8 cellular contexts compared by ENCODE assay signal in the genomic region with DNA sequence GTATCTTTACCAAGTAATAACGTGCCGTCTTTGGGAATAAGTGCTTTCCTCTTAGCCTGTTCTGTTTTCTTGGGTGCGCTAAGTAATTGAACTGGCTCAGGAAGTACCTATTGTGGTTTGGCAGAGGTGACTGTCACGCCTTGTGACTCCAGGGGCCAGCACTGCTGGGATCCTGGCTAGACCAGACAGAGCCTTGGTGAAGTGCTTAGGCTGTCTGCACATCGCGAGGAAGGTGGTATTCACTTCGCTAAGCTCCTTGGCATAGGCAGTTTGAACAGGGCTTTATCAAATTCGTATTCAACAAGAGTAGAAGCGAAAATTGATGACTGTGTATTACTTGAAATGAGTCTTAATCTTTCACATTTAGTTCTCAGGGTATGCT. TPM values are rescaled to one million over a fixed set of nuclear protein-coding genes. Genes with fewer than 3 reads are reported as not detected.
DNase-seq lines count a peak whose midpoint lies in the region; ATAC-seq and TF ChIP-seq lines count a peak whose summit lies in the region.

No MANE protein-coding gene starts in this region.

- H3K27ac ChIP-seq in cardiac muscle cell (peak overlapping the region; percentile 26), IMR-90 (ENCODE audit: insufficient read depth, low read length) (no peak overlapping the region)

- no peak overlapping the region for H2AFZ ChIP-seq in IMR-90 (replicated peaks; ENCODE audit: low read length, poor library complexity)

- CTCF ChIA-PET in IMR-90 (lab: Yijun Ruan, JAX) = no interaction called here
- CTCF ChIA-PET in WTC11 (lab: Charles Lee) = no interaction called here

- TF ChIP-seq CTCF in cardiac muscle cell (IDR thresholded peaks at IDR 0.05; ENCODE audit: low read depth, low read length) (no peak), IMR-90 (conservative IDR thresholded peaks at IDR 0.05; ENCODE audit: low read depth, low read length) (no peak), mesothelial cell of epicardium (IDR thresholded peaks at IDR 0.05; ENCODE audit: unreplicated experiment) (no peak), WTC11 (IDR thresholded peaks at IDR 0.05) (no peak)

- TF ChIP-seq POLR2A in IMR-90 (IDR thresholded peaks at IDR 0.05; ENCODE audit: low read depth, low read length) = no peak

- no peak overlapping the region for H4K91ac ChIP-seq in IMR-90 (ENCODE audit: insufficient read depth, low read depth, low read length)

- dilution Hi-C loops in IMR-90 (cut with HindIII; ENCODE audit: low sequenced_read_pairs, unreplicated experiment) = no loop called here

- POLR2A ChIA-PET in IMR-90 (lab: Charles Lee; ENCODE audit: unreplicated experiment) = no interaction called here
- POLR2A ChIA-PET in WTC11 (lab: Charles Lee) = no interaction called here

- intact Hi-C loops in Right ventricle myocardium inferior (cut with DNase I) = no loop called here
- intact Hi-C loops in IMR-90 (cut with micrococcal nuclease) = no loop called here

- no peak for DNase-seq in cardiac muscle cell (ENCODE audit: low read depth in 1 of 2, low spot score in 1 of 2)
- no peak for DNase-seq in Right ventricle myocardium inferior (ENCODE audit: missing footprints)
- DNase-seq in IMR-90 = no peak
- DNase-seq in renal cortical epithelial cell (ENCODE audit: low read depth) = peak; percentile 49
- no peak for DNase-seq in mesothelial cell of epicardium (ENCODE audit: low spot score in 2 of 2, unreplicated experiment in 2 of 2)
- no peak for DNase-seq in WTC11 (ENCODE audit: low spot score)

- H3K9me1 ChIP-seq in IMR-90 (ENCODE audit: insufficient read depth, low read length) = peaks cover 8% of the 10 kb centered on the region

- no peaks in the 10 kb centered on the region for H3K9me3 Mint-ChIP-seq in activated naive CD4-positive, alpha-beta T cell treated with anti-CD3 and anti-CD28 coated beads, Interleukin-2, amount 50 U/mL, for 24 hours
- H3K9me3 Mint-ChIP-seq in mesothelial cell of epicardium = no peaks in the 10 kb centered on the region
- no peaks in the 10 kb centered on the region for H3K9me3 Mint-ChIP-seq in WTC11

- 0 out of 2 replicates have a peak overlapping the region, but pooled peaks have one; percentile 59 for H3K4ac ChIP-seq in IMR-90 (ENCODE audit: low read depth, low read length)

- no peak overlapping the region for H3K4me3 ChIP-seq in cardiac muscle cell
- H3K4me3 ChIP-seq in IMR-90 (ENCODE audit: insufficient read depth, low read depth, low read length) = no peak overlapping the region

- H3K27ac Mint-ChIP-seq in activated naive CD4-positive, alpha-beta T cell treated with anti-CD3 and anti-CD28 coated beads, Interleukin-2, amount 50 U/mL, for 24 hours = peak overlapping the region; percentile 55
- H3K27ac Mint-ChIP-seq in mesothelial cell of epicardium (no peak overlapping the region), WTC11 (no peak overlapping the region)

- H3K14ac ChIP-seq in IMR-90 (replicated peaks; ENCODE audit: low read depth, low read length) = 0 out of 2 replicates have a peak overlapping the region, but pooled peaks have one; percentile 5

- H2AK9ac ChIP-seq in IMR-90 (replicated peaks; ENCODE audit: low read depth, low read length, poor library complexity) = no peak overlapping the region

- H2BK5ac ChIP-seq in IMR-90 (ENCODE audit: low read depth, low read length, poor library complexity, severe bottlenecking) = no peak overlapping the region

- no peak for ATAC-seq in Right ventricle myocardium inferior
- no peak for ATAC-seq in IMR-90 (ENCODE audit: low read depth)
- ATAC-seq in WTC11 = no peak
- ATAC-seq in GM19455 (IDR thresholded peaks at IDR 0.05; ENCODE audit: unreplicated experiment) = no peak

- no TSS peak for BruUV-seq in IMR-90 (replicated peaks; lab: Mats Ljungman, UMichigan)

- peaks cover 19 to 76% of the 10 kb centered on the region in 2 experiments; a peak in 3 of 4 replicates for H3K79me1 ChIP-seq in IMR-90 (ENCODE audit: low read depth in 1 of 2, low read length in 2 of 2)

- H3K18ac ChIP-seq in IMR-90 (ENCODE audit: low read depth, low read length) = no peak overlapping the region

- H2BK20ac ChIP-seq in IMR-90 (ENCODE audit: low read depth, low read length) = no peak overlapping the region

- no peak overlapping the region for H3K56ac ChIP-seq in IMR-90 (ENCODE audit: extremely low read depth, insufficient read depth, low read length)

- no peak overlapping the region for H4K5ac ChIP-seq in IMR-90 (ENCODE audit: low read depth, low read length)

- H3K4me1 ChIP-seq in cardiac muscle cell (ENCODE audit: low read depth) = peaks cover 31% of the 10 kb centered on the region
- H3K4me1 ChIP-seq in IMR-90 (ENCODE audit: control insufficient read depth, insufficient read depth, low read length) = peaks cover 7% of the 10 kb centered on the region

- 0 out of 2 replicates have a peak overlapping the region, but pooled peaks have one; percentile 33 for H3K9ac ChIP-seq in IMR-90 (ENCODE audit: low read depth, low read length)

- no peaks in the 10 kb centered on the region for H3K27me3 ChIP-seq in cardiac muscle cell
- H3K27me3 ChIP-seq in IMR-90 (ENCODE audit: control insufficient read depth, insufficient read depth, low read length) = no peaks in the 10 kb centered on the region

- peak overlapping the region; percentile 3; the same call in 1 of the 2 replicates for H2BK120ac ChIP-seq in IMR-90 (ENCODE audit: low read depth, low read length)

- H3K4me2 ChIP-seq in IMR-90 (ENCODE audit: low read depth, low read length) = peak overlapping the region; percentile 81

- peak overlapping the region; percentile 62; the same call in 1 of the 2 replicates for H3K23ac ChIP-seq in IMR-90 (ENCODE audit: low read depth, low read length)

- H2BK15ac ChIP-seq in IMR-90 (ENCODE audit: low read depth, low read length) = no peak overlapping the region

- no peak overlapping the region; the same call in 1 of the 2 replicates for H2AK5ac ChIP-seq in IMR-90 (ENCODE audit: low read depth, low read length)

- H3K36me3 Mint-ChIP-seq in activated naive CD4-positive, alpha-beta T cell treated with anti-CD3 and anti-CD28 coated beads, Interleukin-2, amount 50 U/mL, for 24 hours = peaks cover 24% of the 10 kb centered on the region
- H3K36me3 Mint-ChIP-seq in mesothelial cell of epicardium (peaks cover 3% of the 10 kb centered on the region), WTC11 (no peaks in the 10 kb centered on the region)

- H3K27me3 Mint-ChIP-seq in activated naive CD4-positive, alpha-beta T cell treated with anti-CD3 and anti-CD28 coated beads, Interleukin-2, amount 50 U/mL, for 24 hours = no peaks in the 10 kb centered on the region
- H3K27me3 Mint-ChIP-seq in mesothelial cell of epicardium (ENCODE audit: low read depth) = peaks cover 45% of the 10 kb centered on the region
- H3K27me3 Mint-ChIP-seq in WTC11 (ENCODE audit: low read depth) = peaks cover 18% of the 10 kb centered on the region

- in situ Hi-C loops in IMR-90 (cut with MboI; ENCODE audit: low sequenced_read_pairs) = no loop called here

- peak overlapping the region; percentile 76 for H3K4me3 Mint-ChIP-seq in activated naive CD4-positive, alpha-beta T cell treated with anti-CD3 and anti-CD28 coated beads, Interleukin-2, amount 50 U/mL, for 24 hours
- H3K4me3 Mint-ChIP-seq in mesothelial cell of epicardium (no peak overlapping the region), WTC11 (no peak overlapping the region)

- 100% methylated on average over 3 of the region's 9 CpGs; no CpG with 5 or more reads in 1 of the 2 experiments for WGBS in IMR-90 (ENCODE audit: extremely low coverage in 2 of 2, insufficient read length in 1 of 2), 2 experiments

- no peak for TF ChIP-seq RAD21 in IMR-90 (IDR thresholded peaks at IDR 0.05; ENCODE audit: low read length)

- H3K4me1 Mint-ChIP-seq in activated naive CD4-positive, alpha-beta T cell treated with anti-CD3 and anti-CD28 coated beads, Interleukin-2, amount 50 U/mL, for 24 hours = peaks cover 69% of the 10 kb centered on the region
- peaks cover 15% of the 10 kb centered on the region for H3K4me1 Mint-ChIP-seq in mesothelial cell of epicardium
- H3K4me1 Mint-ChIP-seq in WTC11 = peaks cover 25% of the 10 kb centered on the region

- H3K9me3 ChIP-seq in cardiac muscle cell (ENCODE audit: low read depth) (no peaks in the 10 kb centered on the region), IMR-90 (ENCODE audit: control insufficient read depth, insufficient read depth, low read length) (no peaks in the 10 kb centered on the region)

- no peaks in the 10 kb centered on the region; the same call in 1 of the 2 replicates for H4K20me1 ChIP-seq in IMR-90 (ENCODE audit: insufficient read depth, low read length)

- no peak overlapping the region for H4K8ac ChIP-seq in IMR-90 (ENCODE audit: low read depth in 2 of 2, low read length in 2 of 2)

- H3K36me3 ChIP-seq in cardiac muscle cell = no peaks in the 10 kb centered on the region
- peaks cover 31% of the 10 kb centered on the region for H3K36me3 ChIP-seq in IMR-90 (ENCODE audit: control insufficient read depth, insufficient read depth, low read length)

TF ChIP-seq in IMR-90, 13 proteins besides CTCF, POLR2A, EP300 and RAD21:
- TF ChIP-seq CHD1 (IDR thresholded peaks at IDR 0.05; ENCODE audit: low read depth, low read length) = no peak
- peak; percentile 48; the same call in 1 of the 2 replicates for TF ChIP-seq MAFK (IDR thresholded peaks at IDR 0.05; ENCODE audit: low read depth, low read length)

TF ChIP-seq in WTC11, 78 proteins besides CTCF, POLR2A, EP300 and RAD21 (continues in another document):
- TF ChIP-seq, protein P1, sequence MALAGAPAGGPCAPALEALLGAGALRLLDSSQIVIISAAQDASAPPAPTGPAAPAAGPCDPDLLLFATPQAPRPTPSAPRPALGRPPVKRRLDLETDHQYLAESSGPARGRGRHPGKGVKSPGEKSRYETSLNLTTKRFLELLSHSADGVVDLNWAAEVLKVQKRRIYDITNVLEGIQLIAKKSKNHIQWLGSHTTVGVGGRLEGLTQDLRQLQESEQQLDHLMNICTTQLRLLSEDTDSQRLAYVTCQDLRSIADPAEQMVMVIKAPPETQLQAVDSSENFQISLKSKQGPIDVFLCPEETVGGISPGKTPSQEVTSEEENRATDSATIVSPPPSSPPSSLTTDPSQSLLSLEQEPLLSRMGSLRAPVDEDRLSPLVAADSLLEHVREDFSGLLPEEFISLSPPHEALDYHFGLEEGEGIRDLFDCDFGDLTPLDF (CRISPR knock-in tag; IDR thresholded peaks at IDR 0.05) = no peak
- TF ChIP-seq NFATC4 (CRISPR knock-in tag; IDR thresholded peaks at IDR 0.05) = no peak

RNA-seq across cellular contexts. Expression of a gene that starts 17.6 kb away (rescaled TPM):
- total RNA-seq in cardiac muscle cell = 0.56 and 2.4 TPM in 2 replicates
- 0.67 and 2.9 TPM in 2 replicates for polyA plus RNA-seq in cardiac muscle cell
- 0.87 TPM for total RNA-seq in Right ventricle myocardium inferior
- 2.3 and 6.9 TPM in 2 replicates for total RNA-seq in IMR-90 (2012; rRNA removed)
- 3.0 and 3.9 TPM in 2 replicates for polyA plus RNA-seq in IMR-90 (2012; rRNA removed)
- 2.5 and 2.9 TPM in 2 replicates for polyA plus RNA-seq in IMR-90 (2012; cell fraction: cytosol; rRNA removed)
- polyA plus RNA-seq in IMR-90 (2012; cell fraction: nucleus; rRNA removed; ENCODE audit: low replicate concordance) = 11.9 and 13.5 TPM in 2 replicates
- 0.87 and 1.4 TPM in 2 replicates for total RNA-seq in renal cortical epithelial cell
- 1.5 to 2.3 TPM (median 1.9 TPM) in 3 replicates for total RNA-seq in mesothelial cell of epicardium
- 0.78 to 1.8 TPM (median 1.2 TPM) in 3 replicates for total RNA-seq in WTC11 (2021)
